ENCODE assay signal across 8 cellular contexts in genomic region chr13:26254583-26255102, GRCh38. TPM values are rescaled to one million over a fixed set of nuclear protein-coding genes. Genes with fewer than 3 reads are reported as not detected.
DNase-seq lines count a peak whose midpoint lies in the region; ATAC-seq and TF ChIP-seq lines count a peak whose summit lies in the region.

No MANE protein-coding gene starts in this region.

- H3F3A ChIP-seq in OCI-LY1 (ENCODE audit: insufficient read depth, low read length), result no peaks in the 10 kb centered on the region

- H3K4me1 Mint-ChIP-seq in activated T-helper 2 cell treated with anti-CD3 and anti-CD28 coated beads, Interferon-gamma antibody, Interleukin-2, Interleukin-4, amounts not matched to agents 10 μg/mL and 5 μg/mL and 100 μg/mL, durations not matched to agents 14 hours and 24 hours and 36 hours (ENCODE audit: low read depth), result peaks cover 30% of the 10 kb centered on the region
- H3K4me1 Mint-ChIP-seq in neural crest cell, result peaks cover 37% of the 10 kb centered on the region

- H3K4me3 ChIP-seq in BE2C (ENCODE audit: low read depth, low read length) (peak overlapping the region; percentile 87), OCI-LY1 (ENCODE audit: low read depth, low read length, poor library complexity, severe bottlenecking) (peak overlapping the region; percentile 66), fibroblast of villous mesenchyme (ENCODE audit: low read depth, low read length) (peak overlapping the region; percentile 81)

- H3K79me2 ChIP-seq in OCI-LY1 (ENCODE audit: insufficient read depth, low read length), result 0 out of 2 replicates have a peak, but pooled peaks cover 2% of the 10 kb centered on the region

- no peak overlapping the region for H2AFZ ChIP-seq in OCI-LY1 (ENCODE audit: low read length)

- H3K9ac ChIP-seq in OCI-LY1 (ENCODE audit: low read length), result peak overlapping the region; percentile 67

- peak overlapping the region; percentile 51 for H3K27ac Mint-ChIP-seq in activated T-helper 2 cell treated with anti-CD3 and anti-CD28 coated beads, Interferon-gamma antibody, Interleukin-2, Interleukin-4, amounts not matched to agents 10 μg/mL and 5 μg/mL and 100 μg/mL, durations not matched to agents 14 hours and 24 hours and 36 hours
- peak overlapping the region; percentile 96 for H3K27ac Mint-ChIP-seq in neural crest cell (ENCODE audit: unreplicated experiment)

- no peaks in the 10 kb centered on the region for H3K36me3 ChIP-seq in BE2C
- H3K36me3 ChIP-seq in OCI-LY1 (ENCODE audit: insufficient read depth, low read length), result no peaks in the 10 kb centered on the region

- intact Hi-C loops in activated T-helper 2 cell treated with anti-CD3 and anti-CD28 coated beads, Interferon-gamma antibody, Interleukin-2, Interleukin-4, amounts not matched to agents 10 μg/mL and 5 μg/mL and 100 μg/mL, durations not matched to agents 14 hours and 24 hours and 36 hours (cut with micrococcal nuclease), result loop anchor here (5.0 kb wide), 1 partner anchor 73 kb away; no protein-coding TSS in a partner anchor

- no peak overlapping the region for H3K27ac ChIP-seq in OCI-LY1 (ENCODE audit: low read depth, low read length, poor library complexity, severe bottlenecking)

- peak overlapping the region; percentile 97 for H3K4me2 ChIP-seq in OCI-LY1 (ENCODE audit: low read length)

- H3K9me3 Mint-ChIP-seq in activated T-helper 2 cell treated with anti-CD3 and anti-CD28 coated beads, Interferon-gamma antibody, Interleukin-2, Interleukin-4, amounts not matched to agents 10 μg/mL and 5 μg/mL and 100 μg/mL, durations not matched to agents 14 hours and 24 hours and 36 hours, result no peaks in the 10 kb centered on the region
- no peaks in the 10 kb centered on the region for H3K9me3 Mint-ChIP-seq in neural crest cell

- H3K4me3 Mint-ChIP-seq in activated T-helper 2 cell treated with anti-CD3 and anti-CD28 coated beads, Interferon-gamma antibody, Interleukin-2, Interleukin-4, amounts not matched to agents 10 μg/mL and 5 μg/mL and 100 μg/mL, durations not matched to agents 14 hours and 24 hours and 36 hours (ENCODE audit: low read depth), result peak overlapping the region; percentile 92
- peak overlapping the region; percentile 96 for H3K4me3 Mint-ChIP-seq in neural crest cell

- H3K27me3 Mint-ChIP-seq in activated T-helper 2 cell treated with anti-CD3 and anti-CD28 coated beads, Interferon-gamma antibody, Interleukin-2, Interleukin-4, amounts not matched to agents 10 μg/mL and 5 μg/mL and 100 μg/mL, durations not matched to agents 14 hours and 24 hours and 36 hours (ENCODE audit: low read depth), result no peaks in the 10 kb centered on the region
- peaks cover 9% of the 10 kb centered on the region for H3K27me3 Mint-ChIP-seq in neural crest cell (ENCODE audit: low read depth)

- no peaks in the 10 kb centered on the region for H3K9me3 ChIP-seq in BE2C
- H3K9me3 ChIP-seq in OCI-LY1 (ENCODE audit: low read length), result no peaks in the 10 kb centered on the region

- H3K27me3 ChIP-seq in BE2C (no peaks in the 10 kb centered on the region), OCI-LY1 (ENCODE audit: insufficient read depth, low read length) (no peaks in the 10 kb centered on the region)

- H3K36me3 Mint-ChIP-seq in activated T-helper 2 cell treated with anti-CD3 and anti-CD28 coated beads, Interferon-gamma antibody, Interleukin-2, Interleukin-4, amounts not matched to agents 10 μg/mL and 5 μg/mL and 100 μg/mL, durations not matched to agents 14 hours and 24 hours and 36 hours (ENCODE audit: low read depth), result no peaks in the 10 kb centered on the region
- no peaks in the 10 kb centered on the region for H3K36me3 Mint-ChIP-seq in neural crest cell (ENCODE audit: low read depth)

- DNase-seq in BE2C (peak; percentile 57), fibroblast of villous mesenchyme (ENCODE audit: low read depth) (peak; percentile 27), neural crest cell (ENCODE audit: low read depth, low spot score) (peak; percentile 23), superior temporal gyrus (ENCODE audit: extremely low spot score) (peak; percentile 34)
- DNase-seq in activated T-helper 2 cell treated with anti-CD3 and anti-CD28 coated beads, Interferon-gamma antibody, Interleukin-2, Interleukin-4, amounts not matched to agents 10 μg/mL and 5 μg/mL and 100 μg/mL, durations not matched to agents 14 hours and 24 hours and 36 hours (ENCODE audit: low spot score), result peak; percentile 59

- TF ChIP-seq CTCF in BE2C (IDR thresholded peaks at IDR 0.05; ENCODE audit: low read depth, low read length) (no peak), OCI-LY1 (IDR thresholded peaks at IDR 0.05; ENCODE audit: low read length) (no peak), fibroblast of villous mesenchyme (IDR thresholded peaks at IDR 0.05; ENCODE audit: insufficient read depth, low read depth, low read length) (no peak), neural crest cell (conservative IDR thresholded peaks at IDR 0.05) (peak; percentile 26)

- H3K9me2 ChIP-seq in OCI-LY1 (ENCODE audit: low read depth, low read length), result no peaks in the 10 kb centered on the region

- H4K20me1 ChIP-seq in OCI-LY1 (ENCODE audit: insufficient read depth, low read length), result no peaks in the 10 kb centered on the region

- ATAC-seq in GM19035 (IDR thresholded peaks at IDR 0.05; ENCODE audit: unreplicated experiment), result peak; percentile 40
- ATAC-seq in HG03175 (IDR thresholded peaks at IDR 0.05; ENCODE audit: unreplicated experiment), result peak; percentile 30

- H3K4me1 ChIP-seq in BE2C, result peaks cover 6% of the 10 kb centered on the region; the same call in 1 of the 2 replicates
- H3K4me1 ChIP-seq in OCI-LY1 (ENCODE audit: insufficient read depth, low read length, severe bottlenecking), result peaks cover 18% of the 10 kb centered on the region

RNA-seq across cellular contexts. Expression of gene CDK8, which starts 0.7 kb away (rescaled TPM):
- polyA plus RNA-seq in BE2C (2012; ENCODE audit: insufficient read depth, insufficient read length, low read depth), result 11.3 TPM
- total RNA-seq in activated T-helper 2 cell treated with anti-CD3 and anti-CD28 coated beads, Interferon-gamma antibody, Interleukin-2, Interleukin-4, amounts not matched to agents 10 μg/mL and 5 μg/mL and 100 μg/mL, durations not matched to agents 14 hours and 24 hours and 36 hours, result 18.3 and 21.2 TPM in 2 replicates
- total RNA-seq in fibroblast of villous mesenchyme (13.9 and 23.3 TPM in 2 replicates), neural crest cell (30.0 and 33.3 TPM in 2 replicates)

RNA-seq across cellular contexts. Expression of gene RNF6, which starts 32.5 kb away (rescaled TPM):
- polyA plus RNA-seq in BE2C (2012; ENCODE audit: insufficient read depth, insufficient read length, low read depth), result 30.5 TPM
- 44.3 and 48.0 TPM in 2 replicates for total RNA-seq in activated T-helper 2 cell treated with anti-CD3 and anti-CD28 coated beads, Interferon-gamma antibody, Interleukin-2, Interleukin-4, amounts not matched to agents 10 μg/mL and 5 μg/mL and 100 μg/mL, durations not matched to agents 14 hours and 24 hours and 36 hours
- total RNA-seq in fibroblast of villous mesenchyme, result 43.8 and 57.4 TPM in 2 replicates
- 16.9 and 25.5 TPM in 2 replicates for total RNA-seq in neural crest cell
